Comparison of ENCODE assay signal across 9 cellular contexts in the genomic region with DNA sequence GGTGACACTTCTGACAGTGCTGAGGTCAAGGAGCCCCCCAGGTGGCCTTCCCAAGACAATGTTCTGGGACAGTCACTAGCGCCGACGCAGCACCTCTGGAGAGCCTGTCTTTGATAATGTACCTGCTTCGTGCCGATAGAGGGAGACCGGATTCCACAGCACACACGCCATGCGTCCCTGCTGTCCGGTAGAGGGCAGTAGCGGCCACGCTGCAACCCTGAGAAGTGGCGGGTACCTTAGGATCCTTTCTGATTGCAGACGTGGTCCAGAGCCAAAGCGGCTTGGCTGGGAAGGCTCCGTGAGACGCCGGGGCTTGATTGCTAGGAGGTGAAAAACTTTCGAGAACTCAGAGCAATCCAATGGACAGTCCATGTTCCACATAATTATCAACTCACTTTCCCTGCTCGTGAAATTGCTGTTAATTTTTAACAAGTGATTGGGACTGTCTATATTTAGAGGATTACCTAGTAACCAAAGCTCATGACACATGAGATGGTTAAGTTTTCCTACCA. TPM values are rescaled to one million over a fixed set of nuclear protein-coding genes. Genes with fewer than 3 reads are reported as not detected.
DNase-seq lines count a peak whose midpoint lies in the region; ATAC-seq lines count a peak whose summit lies in the region.
"Had no signal": no experiment of that assay in that cellular context is flagged by ENCODE, and none has a peak within 500 bp of the region (broad histone marks: within the 10 kb centered on the region; RNA-seq: fewer than 3 reads in every experiment).

No MANE protein-coding gene starts in this region.

- ATAC-seq in GM18907 (IDR thresholded peaks at IDR 0.05; ENCODE audit: unreplicated experiment) (peak; percentile 100), HG03108 (IDR thresholded peaks at IDR 0.05; ENCODE audit: unreplicated experiment) (peak; percentile 99), left lobe of liver (peak; percentile 100)
- no peak for ATAC-seq in central memory CD8-positive, alpha-beta T cell (replicated peaks; ENCODE audit: extremely low read depth, poor library complexity, severe bottlenecking)

- no peaks in the 10 kb centered on the region for H3K36me3 Mint-ChIP-seq in central memory CD8-positive, alpha-beta T cell (ENCODE audit: insufficient read depth)
- H3K36me3 Mint-ChIP-seq: IgD-negative memory B cell had no signal

- no peaks in the 10 kb centered on the region for H3K4me1 Mint-ChIP-seq in central memory CD8-positive, alpha-beta T cell
- H3K4me1 Mint-ChIP-seq: IgD-negative memory B cell had no signal

- no peak overlapping the region for H3K4me3 Mint-ChIP-seq in central memory CD8-positive, alpha-beta T cell
- H3K4me3 Mint-ChIP-seq: IgD-negative memory B cell had no signal

- H3K9me3 Mint-ChIP-seq in central memory CD8-positive, alpha-beta T cell = no peaks in the 10 kb centered on the region

- peaks cover 55% of the 10 kb centered on the region for H3K27me3 Mint-ChIP-seq in central memory CD8-positive, alpha-beta T cell

- DNase-seq in Ammon's horn (ENCODE audit: low spot score) (peak; percentile 90), NCI-H2227 (lab: John Stamatoyannopoulos, UW; ENCODE audit: unreplicated experiment) (peak; percentile 82), left lobe of liver (ENCODE audit: low spot score) (peak; percentile 87)
- DNase-seq in activated CD4-positive, CD25-positive, alpha-beta regulatory T cell (lab: John Stamatoyannopoulos, UW) = peak; percentile 33 to 47 (median 38)
- peak; percentile 15 to 48 for DNase-seq in central memory CD8-positive, alpha-beta T cell (ENCODE audit: low spot score in 2 of 2)
- peak; percentile 66 to 71 for DNase-seq in stimulated activated CD4-positive, alpha-beta T cell treated with anti-CD3 and anti-CD28 coated beads, Interleukin-4, amount 100 ng/mL, for 4 hours

- no peak overlapping the region for H3K27ac Mint-ChIP-seq in central memory CD8-positive, alpha-beta T cell (ENCODE audit: low read depth)
- H3K27ac Mint-ChIP-seq: IgD-negative memory B cell had no signal

RNA-seq across cellular contexts. Expression of a gene that starts 11.4 kb away (rescaled TPM):
- not detected for total RNA-seq in left lobe of liver

Comparison
In these comparisons a context has a peak if more than half of its experiments do, and no peak if none do; other contexts are left out.
1. DNase-seq: peak in every context shown above with its lines; median percentile 90 in Ammon's horn; 87 in left lobe of liver; 82 in NCI-H2227; 68 in stimulated activated CD4-positive, alpha-beta T cell treated with anti-CD3 and anti-CD28 coated beads, Interleukin-4, amount 100 ng/mL, for 4 hours; 38 in activated CD4-positive, CD25-positive, alpha-beta regulatory T cell; 32 in central memory CD8-positive, alpha-beta T cell.